ENCODE assay signal across 7 cellular contexts in genomic region chr17:33814852-33815251, GRCh38.
"Had no signal": no experiment of that assay in that cellular context is flagged by ENCODE, and none has a peak within 500 bp of the region (broad histone marks: within the 10 kb centered on the region; RNA-seq: fewer than 3 reads in every experiment).

No MANE protein-coding gene starts in this region.

- H3K4me3 Mint-ChIP-seq: GM23338, H9, HFFc6 had no signal

- H3K4me2 ChIP-seq: GM23338 had no signal

- ATAC-seq: GM23338, K562 had no signal

- DNase-seq: H9, HCEC 1CT, HFFc6, IMR-90, KG1 had no signal

- H3K9me3 Mint-ChIP-seq: GM23338, H9 had no signal

- H3K27ac Mint-ChIP-seq: GM23338, HFFc6 had no signal

- H3K4me3 ChIP-seq: GM23338, K562 had no signal
